Comparison of ENCODE assay signal across 8 cellular contexts in the genomic region with DNA sequence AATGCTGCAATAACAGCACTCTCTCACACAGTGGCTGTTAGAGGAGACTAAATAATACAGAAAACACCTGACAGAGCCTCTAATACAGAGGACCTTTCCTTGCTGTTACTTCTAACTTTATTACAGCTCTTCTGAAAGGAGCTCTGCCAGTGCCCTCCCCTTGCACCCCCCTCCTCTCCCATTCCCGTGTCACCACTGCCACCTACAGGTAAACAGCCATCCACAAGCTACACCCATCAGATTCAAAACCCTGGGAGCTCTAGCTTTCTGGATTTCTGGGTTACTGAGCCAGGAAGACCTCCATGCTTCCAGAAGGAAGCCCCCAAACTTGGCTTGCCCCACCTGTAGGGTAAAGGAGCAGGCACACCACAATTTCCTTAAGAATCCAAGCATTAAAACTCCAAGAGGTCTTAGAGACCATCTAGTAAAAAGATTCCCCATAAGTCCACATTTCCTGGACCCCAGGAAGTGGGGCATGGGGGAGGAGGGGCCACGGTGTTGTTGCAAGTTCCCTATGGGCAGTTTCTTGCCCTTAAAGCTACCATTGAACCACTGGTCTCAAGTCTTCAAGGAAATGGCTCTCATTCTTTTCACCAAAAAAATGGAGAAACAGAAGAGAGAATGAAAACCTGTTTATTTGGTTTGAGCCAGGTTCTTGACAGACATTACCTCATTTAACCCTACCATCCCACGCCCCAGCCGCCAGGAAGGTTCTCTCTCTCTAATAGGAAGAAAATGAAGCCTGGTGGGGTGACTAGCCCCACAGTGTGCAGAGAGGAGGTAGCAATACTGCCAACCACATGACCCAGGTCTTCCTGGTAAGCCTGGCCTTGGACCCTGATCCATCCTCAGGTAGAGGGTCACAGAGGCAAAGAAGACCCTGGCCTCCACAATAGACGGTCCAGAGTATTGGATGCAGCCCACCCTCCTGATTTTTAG. TPM values are rescaled to one million over a fixed set of nuclear protein-coding genes. Genes with fewer than 3 reads are reported as not detected.
DNase-seq lines count a peak whose midpoint lies in the region; ATAC-seq, FAIRE-seq and TF ChIP-seq lines count a peak whose summit lies in the region.

No MANE protein-coding gene starts in this region.

- H3K4me3 ChIP-seq in astrocyte (ENCODE audit: insufficient read depth, low read depth, low read length) (no peak overlapping the region), skeletal muscle satellite cell (ENCODE audit: low read length) (no peak overlapping the region)

- no peak overlapping the region for H3K4me3 Mint-ChIP-seq in astrocyte (ENCODE audit: unreplicated experiment)

- peak overlapping the region; percentile 89 for H3K27ac Mint-ChIP-seq in astrocyte (ENCODE audit: unreplicated experiment)

- H3K4me1 ChIP-seq in astrocyte (ENCODE audit: insufficient read depth, low read length) (peaks cover 48% of the 10 kb centered on the region), skeletal muscle satellite cell (ENCODE audit: control insufficient read depth, insufficient read depth, low read length) (peaks cover 60% of the 10 kb centered on the region)

- no peaks in the 10 kb centered on the region for H3K27me3 Mint-ChIP-seq in astrocyte (ENCODE audit: low read depth, unreplicated experiment)

- H2AFZ ChIP-seq in astrocyte (ENCODE audit: low read depth, low read length), result no peak overlapping the region

- H3K9ac ChIP-seq in astrocyte (ENCODE audit: low read length) (peak overlapping the region; percentile 49), skeletal muscle satellite cell (ENCODE audit: low read depth, low read length) (peak overlapping the region; percentile 32)

- H3K9me3 ChIP-seq in astrocyte (ENCODE audit: insufficient read depth, low read depth, low read length) (no peaks in the 10 kb centered on the region), skeletal muscle satellite cell (replicated peaks; ENCODE audit: low read length) (no peaks in the 10 kb centered on the region)

- DNase-seq in GM10266 (ENCODE audit: extremely low spot score) (peak; percentile 83), NCI-H1105 (lab: John Stamatoyannopoulos, UW) (peak; percentile 67), T-helper 2 cell (peak in 4 of 5 experiments; percentile 29 to 71 (median 38)), astrocyte (ENCODE audit: low read depth) (peak; percentile 52), hepatic stellate cell (ENCODE audit: low spot score) (peak; percentile 79)

- H3K36me3 Mint-ChIP-seq in astrocyte (ENCODE audit: low read depth, unreplicated experiment), result no peaks in the 10 kb centered on the region

- no peaks in the 10 kb centered on the region for H4K20me1 ChIP-seq in astrocyte (ENCODE audit: insufficient read depth, low read length)

- TF ChIP-seq CTCF in GM10266 (IDR thresholded peaks at IDR 0.05; ENCODE audit: control insufficient read depth, insufficient read depth, low read depth, missing control alignments) (peak; percentile 78), astrocyte (IDR thresholded peaks at IDR 0.05; ENCODE audit: insufficient read depth, low read depth, low read length) (peak; percentile 78)

- no peak for FAIRE-seq in astrocyte (lab: Jason Lieb, UNC)

- H3K36me3 ChIP-seq in astrocyte (ENCODE audit: insufficient read depth, low read length), result no peaks in the 10 kb centered on the region
- no peaks in the 10 kb centered on the region for H3K36me3 ChIP-seq in skeletal muscle satellite cell (ENCODE audit: insufficient read depth, low read length)

- H3K79me2 ChIP-seq in astrocyte (ENCODE audit: insufficient read depth, low read length), result peaks cover 7% of the 10 kb centered on the region

- ATAC-seq in HG03159 (IDR thresholded peaks at IDR 0.05; ENCODE audit: unreplicated experiment) (no peak), GM19035 (IDR thresholded peaks at IDR 0.05; ENCODE audit: unreplicated experiment) (no peak)

- peak overlapping the region; percentile 29 for H3K27ac ChIP-seq in astrocyte (ENCODE audit: low read depth, low read length)

- no peaks in the 10 kb centered on the region for H3K9me3 Mint-ChIP-seq in astrocyte (ENCODE audit: unreplicated experiment)

- H3K4me2 ChIP-seq in astrocyte (ENCODE audit: low read length), result peak overlapping the region; percentile 20
- no peak overlapping the region for H3K4me2 ChIP-seq in skeletal muscle satellite cell (ENCODE audit: low read length)

- peaks cover 40% of the 10 kb centered on the region for H3K4me1 Mint-ChIP-seq in astrocyte (ENCODE audit: low read depth, unreplicated experiment)

- H3K27me3 ChIP-seq in astrocyte (ENCODE audit: insufficient read depth, low read length) (no peaks in the 10 kb centered on the region), skeletal muscle satellite cell (ENCODE audit: control insufficient read depth, insufficient read depth, low read length) (no peaks in the 10 kb centered on the region)

RNA-seq across cellular contexts. Expression of gene TOM1L2, which starts 52.8 kb away (rescaled TPM):
- 50.3 and 54.4 TPM in 2 replicates for total RNA-seq in astrocyte
- 21.5 and 25.8 TPM in 2 replicates for total RNA-seq in skeletal muscle satellite cell (2012; rRNA removed)

RNA-seq across cellular contexts. Expression of gene DRC3, which starts 53.2 kb away (rescaled TPM):
- total RNA-seq in astrocyte, result 0.43 and 1.1 TPM in 2 replicates
- 0.76 and 1.7 TPM in 2 replicates for total RNA-seq in skeletal muscle satellite cell (2012; rRNA removed)
